1 cellular context compared by ENCODE assay signal in the genomic region with DNA sequence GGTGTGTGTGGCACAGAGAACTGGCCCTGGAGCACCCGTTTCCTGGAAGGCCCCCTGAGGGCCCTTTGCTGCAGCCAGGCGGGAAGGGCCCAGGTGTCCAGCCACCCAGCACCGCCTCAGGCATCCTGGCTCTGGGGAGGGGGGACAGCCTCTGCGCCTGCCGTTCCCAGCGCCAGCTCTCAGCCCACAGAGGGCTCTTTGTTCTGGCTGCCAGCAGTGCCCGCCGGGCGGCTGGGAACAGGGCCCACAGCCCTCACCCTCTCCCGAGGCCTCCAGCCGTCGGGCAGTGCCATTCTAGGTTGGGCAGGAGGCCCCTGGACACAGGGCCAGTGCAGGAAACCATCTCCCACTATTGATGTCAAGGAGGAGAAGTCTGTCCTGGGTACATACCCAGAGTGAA.
TF ChIP-seq lines count a peak whose summit lies in the region.

No MANE protein-coding gene starts in this region.

TF ChIP-seq in HepG2, 621 proteins besides CTCF, POLR2A, EP300 and RAD21:
- TF ChIP-seq IRX3 (CRISPR knock-in tag; IDR thresholded peaks at IDR 0.05; ENCODE audit: borderline replicate concordance, low read depth) (no peak), NFYC (CRISPR knock-in tag; IDR thresholded peaks at IDR 0.05) (no peak), HNRNPL (IDR thresholded peaks at IDR 0.05; ENCODE audit: low read depth, low read length) (peak; percentile 73; the same call in 1 of the 2 replicates), ZNF552 (CRISPR knock-in tag; IDR thresholded peaks at IDR 0.05; ENCODE audit: borderline replicate concordance) (no peak), SSRP1 (CRISPR knock-in tag; IDR thresholded peaks at IDR 0.05) (no peak), SIX1 (CRISPR knock-in tag; IDR thresholded peaks at IDR 0.05; ENCODE audit: borderline replicate concordance) (no peak), TAF1 (CRISPR knock-in tag; IDR thresholded peaks at IDR 0.05) (no peak), HMG20B (CRISPR knock-in tag; conservative IDR thresholded peaks at IDR 0.05) (no peak), SNAI1 (CRISPR knock-in tag; IDR thresholded peaks at IDR 0.05; ENCODE audit: borderline replicate concordance) (0 out of 2 replicates have a peak, but pooled peaks have one; percentile 13), ZKSCAN1 (IDR thresholded peaks at IDR 0.05; ENCODE audit: low read length) (no peak), PHB2 (IDR thresholded peaks at IDR 0.05; ENCODE audit: partially characterized antibody) (no peak), RBFOX2 (IDR thresholded peaks at IDR 0.05; ENCODE audit: low read depth, low read length) (peak; percentile 64; the same call in 1 of the 2 replicates)
- TF ChIP-seq, protein P1, sequence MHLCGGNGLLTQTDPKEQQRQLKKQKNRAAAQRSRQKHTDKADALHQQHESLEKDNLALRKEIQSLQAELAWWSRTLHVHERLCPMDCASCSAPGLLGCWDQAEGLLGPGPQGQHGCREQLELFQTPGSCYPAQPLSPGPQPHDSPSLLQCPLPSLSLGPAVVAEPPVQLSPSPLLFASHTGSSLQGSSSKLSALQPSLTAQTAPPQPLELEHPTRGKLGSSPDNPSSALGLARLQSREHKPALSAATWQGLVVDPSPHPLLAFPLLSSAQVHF (CRISPR knock-in tag; IDR thresholded peaks at IDR 0.05), result no peak
- TF ChIP-seq, protein P2, sequence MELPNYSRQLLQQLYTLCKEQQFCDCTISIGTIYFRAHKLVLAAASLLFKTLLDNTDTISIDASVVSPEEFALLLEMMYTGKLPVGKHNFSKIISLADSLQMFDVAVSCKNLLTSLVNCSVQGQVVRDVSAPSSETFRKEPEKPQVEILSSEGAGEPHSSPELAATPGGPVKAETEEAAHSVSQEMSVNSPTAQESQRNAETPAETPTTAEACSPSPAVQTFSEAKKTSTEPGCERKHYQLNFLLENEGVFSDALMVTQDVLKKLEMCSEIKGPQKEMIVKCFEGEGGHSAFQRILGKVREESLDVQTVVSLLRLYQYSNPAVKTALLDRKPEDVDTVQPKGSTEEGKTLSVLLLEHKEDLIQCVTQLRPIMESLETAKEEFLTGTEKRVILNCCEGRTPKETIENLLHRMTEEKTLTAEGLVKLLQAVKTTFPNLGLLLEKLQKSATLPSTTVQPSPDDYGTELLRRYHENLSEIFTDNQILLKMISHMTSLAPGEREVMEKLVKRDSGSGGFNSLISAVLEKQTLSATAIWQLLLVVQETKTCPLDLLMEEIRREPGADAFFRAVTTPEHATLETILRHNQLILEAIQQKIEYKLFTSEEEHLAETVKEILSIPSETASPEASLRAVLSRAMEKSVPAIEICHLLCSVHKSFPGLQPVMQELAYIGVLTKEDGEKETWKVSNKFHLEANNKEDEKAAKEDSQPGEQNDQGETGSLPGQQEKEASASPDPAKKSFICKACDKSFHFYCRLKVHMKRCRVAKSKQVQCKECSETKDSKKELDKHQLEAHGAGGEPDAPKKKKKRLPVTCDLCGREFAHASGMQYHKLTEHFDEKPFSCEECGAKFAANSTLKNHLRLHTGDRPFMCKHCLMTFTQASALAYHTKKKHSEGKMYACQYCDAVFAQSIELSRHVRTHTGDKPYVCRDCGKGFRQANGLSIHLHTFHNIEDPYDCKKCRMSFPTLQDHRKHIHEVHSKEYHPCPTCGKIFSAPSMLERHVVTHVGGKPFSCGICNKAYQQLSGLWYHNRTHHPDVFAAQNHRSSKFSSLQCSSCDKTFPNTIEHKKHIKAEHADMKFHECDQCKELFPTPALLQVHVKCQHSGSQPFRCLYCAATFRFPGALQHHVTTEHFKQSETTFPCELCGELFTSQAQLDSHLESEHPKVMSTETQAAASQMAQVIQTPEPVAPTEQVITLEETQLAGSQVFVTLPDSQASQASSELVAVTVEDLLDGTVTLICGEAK (IDR thresholded peaks at IDR 0.05), result no peak
- TF ChIP-seq, protein P2 (CRISPR knock-in tag; IDR thresholded peaks at IDR 0.05), result 0 out of 2 replicates have a peak, but pooled peaks have one; percentile 3
- TF ChIP-seq, protein P3, sequence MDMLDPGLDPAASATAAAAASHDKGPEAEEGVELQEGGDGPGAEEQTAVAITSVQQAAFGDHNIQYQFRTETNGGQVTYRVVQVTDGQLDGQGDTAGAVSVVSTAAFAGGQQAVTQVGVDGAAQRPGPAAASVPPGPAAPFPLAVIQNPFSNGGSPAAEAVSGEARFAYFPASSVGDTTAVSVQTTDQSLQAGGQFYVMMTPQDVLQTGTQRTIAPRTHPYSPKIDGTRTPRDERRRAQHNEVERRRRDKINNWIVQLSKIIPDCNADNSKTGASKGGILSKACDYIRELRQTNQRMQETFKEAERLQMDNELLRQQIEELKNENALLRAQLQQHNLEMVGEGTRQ (IDR thresholded peaks at IDR 0.05; ENCODE audit: low read depth, low read length), result no peak
- TF ChIP-seq, protein P3 (CRISPR knock-in tag; IDR thresholded peaks at IDR 0.05; ENCODE audit: borderline replicate concordance), result no peak
- TF ChIP-seq, protein P4, sequence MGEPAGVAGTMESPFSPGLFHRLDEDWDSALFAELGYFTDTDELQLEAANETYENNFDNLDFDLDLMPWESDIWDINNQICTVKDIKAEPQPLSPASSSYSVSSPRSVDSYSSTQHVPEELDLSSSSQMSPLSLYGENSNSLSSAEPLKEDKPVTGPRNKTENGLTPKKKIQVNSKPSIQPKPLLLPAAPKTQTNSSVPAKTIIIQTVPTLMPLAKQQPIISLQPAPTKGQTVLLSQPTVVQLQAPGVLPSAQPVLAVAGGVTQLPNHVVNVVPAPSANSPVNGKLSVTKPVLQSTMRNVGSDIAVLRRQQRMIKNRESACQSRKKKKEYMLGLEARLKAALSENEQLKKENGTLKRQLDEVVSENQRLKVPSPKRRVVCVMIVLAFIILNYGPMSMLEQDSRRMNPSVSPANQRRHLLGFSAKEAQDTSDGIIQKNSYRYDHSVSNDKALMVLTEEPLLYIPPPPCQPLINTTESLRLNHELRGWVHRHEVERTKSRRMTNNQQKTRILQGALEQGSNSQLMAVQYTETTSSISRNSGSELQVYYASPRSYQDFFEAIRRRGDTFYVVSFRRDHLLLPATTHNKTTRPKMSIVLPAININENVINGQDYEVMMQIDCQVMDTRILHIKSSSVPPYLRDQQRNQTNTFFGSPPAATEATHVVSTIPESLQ (CRISPR knock-in tag; conservative IDR thresholded peaks at IDR 0.05), result no peak
- TF ChIP-seq, protein P5, sequence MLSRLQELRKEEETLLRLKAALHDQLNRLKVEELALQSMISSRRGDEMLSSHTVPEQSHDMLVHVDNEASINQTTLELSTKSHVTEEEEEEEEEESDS (CRISPR knock-in tag; IDR thresholded peaks at IDR 0.05; ENCODE audit: borderline replicate concordance), result no peak
